In the genomic region with DNA sequence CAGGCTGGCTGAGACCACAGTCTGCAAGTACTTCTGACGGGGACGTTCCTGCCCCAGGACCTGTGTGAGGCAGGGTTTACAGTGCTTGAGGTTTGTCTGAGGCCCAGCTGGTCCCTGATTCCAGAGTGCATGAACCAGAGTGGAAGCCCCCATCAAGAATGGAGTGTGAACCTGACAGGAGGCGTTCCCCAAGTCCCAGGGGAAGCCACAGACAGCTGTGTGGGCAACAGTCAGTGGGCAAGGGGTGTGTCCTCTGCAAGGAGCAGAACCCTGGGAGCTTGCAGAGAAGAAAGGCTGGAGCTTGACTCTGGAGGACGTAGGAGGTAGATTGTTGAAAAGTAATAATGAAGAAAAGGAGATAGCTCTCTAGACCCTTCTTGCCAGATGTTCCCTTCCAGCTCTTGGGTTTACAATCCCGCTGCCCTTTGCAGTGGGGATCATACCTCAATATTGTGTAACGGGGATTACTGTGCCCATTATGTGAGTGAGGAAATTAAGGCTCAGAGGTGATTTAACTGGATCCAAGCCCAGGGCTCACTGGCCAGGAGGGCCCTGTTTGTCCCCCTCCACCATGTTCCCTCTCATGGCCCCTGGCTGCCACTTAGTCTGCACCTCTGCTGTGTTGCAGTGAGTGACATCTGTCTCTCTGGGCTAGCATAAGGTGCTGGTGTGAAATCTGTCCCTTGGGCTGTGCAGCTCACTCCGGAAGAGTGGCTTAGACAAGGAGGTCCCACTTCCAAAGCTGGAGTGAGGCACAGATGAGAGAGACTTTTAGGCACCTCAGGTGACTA, we compare ENCODE assay signal across 20 cellular contexts. TPM values are rescaled to one million over a fixed set of nuclear protein-coding genes. Genes with fewer than 3 reads are reported as not detected.
DNase-seq lines count a peak whose midpoint lies in the region; ATAC-seq, FAIRE-seq and TF ChIP-seq lines count a peak whose summit lies in the region.
"Had no signal": no experiment of that assay in that cellular context is flagged by ENCODE, and none has a peak within 500 bp of the region (broad histone marks: within the 10 kb centered on the region; RNA-seq: fewer than 3 reads in every experiment).

No MANE protein-coding gene starts in this region.

- CTCF ChIA-PET in Caco-2 (lab: Charles Lee) (no interaction called here), GM12878 (lab: Yijun Ruan, JAX) (interaction anchor here (0.7 kb wide), 1 partner anchor 11 kb away, joined by 3 read pairs; no protein-coding TSS in a partner anchor), A673 (lab: Charles Lee) (no interaction called here)

- BruUV-seq in Caco-2 (replicated peaks; lab: Mats Ljungman, UMichigan), result no TSS peak
- BruUV-seq in GM12878 (replicated peaks; lab: Mats Ljungman, UMichigan), result no TSS peak
- BruUV-seq in A673 (replicated peaks; lab: Mats Ljungman, UMichigan), result no TSS peak

- in situ Hi-C loops in GM12878 (cut with MboI), result no loop called here

- H3K27me3 ChIP-seq in Caco-2 (replicated peaks; ENCODE audit: control insufficient read depth, insufficient read depth, low read length) (no peaks in the 10 kb centered on the region), GM12878 (replicated peaks in 1 of 2; ENCODE audit: control insufficient read depth in 2 of 2, insufficient read depth in 2 of 2, low read length in 1 of 2) (no peaks in the 10 kb centered on the region), GM23338 (ENCODE audit: insufficient read depth) (no peaks in the 10 kb centered on the region), A673 (replicated peaks; ENCODE audit: insufficient read depth, low read depth, low read length, poor library complexity) (no peaks in the 10 kb centered on the region)
- H3K27me3 ChIP-seq: BE2C, MG63 had no signal

- H2AFZ ChIP-seq in GM12878 (ENCODE audit: control insufficient read depth, low read depth, low read length) (no peak overlapping the region), GM23338 (no peak overlapping the region)

- H3K9ac ChIP-seq in GM12878 (ENCODE audit: control insufficient read depth, insufficient read depth, low read length), result no peak overlapping the region
- H3K9ac ChIP-seq: SK-N-SH had no signal

- peaks cover 14% of the 10 kb centered on the region for H3K9me3 ChIP-seq in Caco-2
- no peaks in the 10 kb centered on the region; the same call in 2 of the 3 replicates for H3K9me3 ChIP-seq in GM12878 (replicated peaks; ENCODE audit: control insufficient read depth, insufficient read depth, low read length)
- H3K9me3 ChIP-seq in A673 (ENCODE audit: low read depth, low read length, poor library complexity, severe bottlenecking), result peaks cover 8% of the 10 kb centered on the region
- H3K9me3 ChIP-seq: BE2C, HAP-1, MG63, SK-N-SH had no signal

- H3K27ac Mint-ChIP-seq in Caco-2 (ENCODE audit: unreplicated experiment), result peak overlapping the region; percentile 13
- no peak overlapping the region for H3K27ac Mint-ChIP-seq in GM23338
- H3K27ac Mint-ChIP-seq: CD8-positive, alpha-beta T cell had no signal

- no peak for TF ChIP-seq EP300 in GM12878 (IDR thresholded peaks at IDR 0.05; ENCODE audit: borderline replicate concordance in 1 of 2, control insufficient read depth in 1 of 2, low read depth in 2 of 2, low read length in 2 of 2)

- H3K4me2 ChIP-seq in GM12878 (ENCODE audit: control insufficient read depth, insufficient read depth) (no peak overlapping the region), GM23338 (no peak overlapping the region)
- H3K4me2 ChIP-seq: SK-N-SH had no signal

- H3K36me3 Mint-ChIP-seq in Caco-2 (ENCODE audit: insufficient read depth, unreplicated experiment), result peaks cover 70% of the 10 kb centered on the region
- peaks cover 65% of the 10 kb centered on the region for H3K36me3 Mint-ChIP-seq in GM23338 (ENCODE audit: low read depth)

- no peak overlapping the region for H3K4me3 ChIP-seq in Caco-2 (ENCODE audit: low read depth, low read length)
- H3K4me3 ChIP-seq in GM12878, result no peak overlapping the region
- no peak overlapping the region for H3K4me3 ChIP-seq in GM23338
- H3K4me3 ChIP-seq in A673 (ENCODE audit: low read depth, low read length, poor library complexity, severe bottlenecking), result no peak overlapping the region
- H3K4me3 ChIP-seq: HAP-1, MG63 had no signal

- H3K9me3 Mint-ChIP-seq in Caco-2 (ENCODE audit: unreplicated experiment) (peaks cover 25% of the 10 kb centered on the region), GM23338 (peaks cover 6% of the 10 kb centered on the region)

- H3K36me3 ChIP-seq in Caco-2 (ENCODE audit: control insufficient read depth, insufficient read depth, low read length) (peaks cover 22% of the 10 kb centered on the region), GM12878 (ENCODE audit: control insufficient read depth in 2 of 2, insufficient read depth in 2 of 2, low read length in 1 of 2) (peaks cover 20 to 38% of the 10 kb centered on the region in 2 experiments), GM23338 (ENCODE audit: insufficient read depth) (peaks cover 49% of the 10 kb centered on the region), A673 (ENCODE audit: insufficient read depth, low read length, poor library complexity, severe bottlenecking) (peaks cover 58% of the 10 kb centered on the region)

- DNase-seq in Caco-2 (no peak), GM12892 (ENCODE audit: insufficient read length) (no peak), GM12878 (ENCODE audit: low read depth, low spot score) (no peak), myocyte (ENCODE audit: low read depth) (peak; percentile 68), cortex of kidney (lab: John Stamatoyannopoulos, UW) (no peak), GM23338 (ENCODE audit: low spot score) (no peak), A673 (ENCODE audit: low spot score) (no peak)
- DNase-seq: BE2C; CD8-positive, alpha-beta T cell; IMR-90; Karpas-422; MG63; NCI-H1417; NCI-H2029; NCI-H524; SHP77; SK-N-SH had no signal

- H3K27ac ChIP-seq in GM12878 (ENCODE audit: control insufficient read depth, insufficient read depth) (no peak overlapping the region), GM23338 (ENCODE audit: low read depth) (no peak overlapping the region), A673 (ENCODE audit: low read depth, low read length, poor library complexity, severe bottlenecking) (no peak overlapping the region)

- peaks cover 18% of the 10 kb centered on the region for H3K79me2 ChIP-seq in GM12878 (ENCODE audit: control insufficient read depth, insufficient read depth, low read length)
- peaks cover 10% of the 10 kb centered on the region for H3K79me2 ChIP-seq in GM23338 (replicated peaks; ENCODE audit: insufficient read depth)

- SMC1A ChIA-PET in GM12878 (lab: Charles Lee; ENCODE audit: uncharacterized antibody, unreplicated experiment), result interaction anchor here (1.2 kb wide), 2 partner anchors 8 to 11 kb away, joined by 3 read pairs; no protein-coding TSS in a partner anchor

- H3K4me1 Mint-ChIP-seq in Caco-2 (ENCODE audit: low read depth, unreplicated experiment) (peaks cover 2% of the 10 kb centered on the region), GM23338 (peaks cover 4% of the 10 kb centered on the region)

- intact Hi-C loops in Caco-2 (cut with micrococcal nuclease; ENCODE audit: unreplicated experiment) (no loop called here), GM12878 (cut with micrococcal nuclease; ENCODE audit: unreplicated experiment) (no loop called here), A673 (cut with micrococcal nuclease; ENCODE audit: unreplicated experiment) (no loop called here)

- POLR2A ChIA-PET in Caco-2 (lab: Charles Lee) (no interaction called here), GM12878 (lab: Charles Lee) (no interaction called here), A673 (lab: Charles Lee; ENCODE audit: low non-redundant PET) (no interaction called here)

- no peaks in the 10 kb centered on the region for H3F3A ChIP-seq in GM23338 (replicated peaks; ENCODE audit: low read depth)

- no peak overlapping the region for H3K4me3 Mint-ChIP-seq in Caco-2 (ENCODE audit: unreplicated experiment)
- H3K4me3 Mint-ChIP-seq in GM23338, result no peak overlapping the region
- H3K4me3 Mint-ChIP-seq: CD8-positive, alpha-beta T cell had no signal

- 83% methylated on average over 7 of the region's 7 CpGs for WGBS in GM12878 (ENCODE audit: insufficient coverage, insufficient replicate concordance, low lambda C conversion rate, missing lambda C conversion rate)

- TF ChIP-seq RAD21 in GM12878 (IDR thresholded peaks at IDR 0.05; ENCODE audit: insufficient read depth, low read depth, low read length), result no peak

- RAD21 ChIA-PET in GM12878 (lab: Charles Lee; ENCODE audit: unreplicated experiment), result no interaction called here

- H3K27me3 Mint-ChIP-seq in Caco-2 (ENCODE audit: insufficient read depth, unreplicated experiment) (no peaks in the 10 kb centered on the region), GM23338 (ENCODE audit: insufficient read depth, low read depth, poor library complexity) (peaks cover 6% of the 10 kb centered on the region)

- TF ChIP-seq POLR2A in GM12892 (IDR thresholded peaks at IDR 0.05; ENCODE audit: low read depth, low read length) (peak; percentile 38; the same call in 1 of the 2 replicates), GM12878 (IDR thresholded peaks at IDR 0.05; ENCODE audit: low read depth, low read length) (no peak; the same call in none of the 2 replicates)

- ATAC-seq in GM12878 (peak; percentile 22), GM23338 (no peak)
- ATAC-seq: CD8-positive, alpha-beta T cell had no signal

- H4K20me1 ChIP-seq in GM12878 (ENCODE audit: control insufficient read depth, insufficient read depth), result peaks cover 6% of the 10 kb centered on the region; the same call in 1 of the 2 replicates
- H4K20me1 ChIP-seq in GM23338 (replicated peaks; ENCODE audit: insufficient read depth), result peaks cover 16% of the 10 kb centered on the region

- no peaks in the 10 kb centered on the region for H3K9me2 ChIP-seq in GM23338 (ENCODE audit: insufficient read depth)
- H3K9me2 ChIP-seq: SK-N-SH had no signal

- TF ChIP-seq CTCF in Caco-2 (IDR thresholded peaks at IDR 0.05; ENCODE audit: insufficient read depth in 1 of 2, low read depth in 1 of 2, low read length in 1 of 2, severe bottlenecking in 1 of 2, unreplicated experiment in 1 of 2), result no peak
- TF ChIP-seq CTCF in GM12878 (IDR thresholded peaks at IDR 0.05 in 2 of 3, conservative IDR thresholded peaks at IDR 0.05 in 1 of 3; ENCODE audit: control insufficient read depth in 2 of 3, extremely low read depth in 1 of 3, insufficient read depth in 1 of 3, low read depth in 3 of 3, low read length in 3 of 3), result no peak
- no peak for TF ChIP-seq CTCF in GM23338 (conservative IDR thresholded peaks at IDR 0.05; ENCODE audit: low read depth in 2 of 2)
- TF ChIP-seq CTCF in A673 (conservative IDR thresholded peaks at IDR 0.05; ENCODE audit: low read depth, low read length), result no peak

- H3K4me1 ChIP-seq in Caco-2, result peaks cover 10% of the 10 kb centered on the region
- H3K4me1 ChIP-seq in GM12878 (ENCODE audit: control insufficient read depth, insufficient read depth, low read length), result peaks cover 12% of the 10 kb centered on the region
- 0 out of 2 replicates have a peak, but pooled peaks cover 4% of the 10 kb centered on the region for H3K4me1 ChIP-seq in GM23338 (ENCODE audit: insufficient read depth)
- no peaks in the 10 kb centered on the region for H3K4me1 ChIP-seq in A673 (ENCODE audit: insufficient read depth, low read length, poor library complexity, severe bottlenecking)
- H3K4me1 ChIP-seq: BE2C, HAP-1 had no signal

- no peak for FAIRE-seq in GM12892 (lab: Jason Lieb, UNC)
- no peak for FAIRE-seq in GM12878 (lab: Jason Lieb, UNC)

RNA-seq across cellular contexts. Expression of a gene that starts 6.2 kb away (rescaled TPM):
- total RNA-seq in Caco-2 (2022), result 256 and 257 TPM in 2 replicates
- polyA plus RNA-seq in GM12892 (2012; ENCODE audit: missing spikeins), result 607 TPM
- total RNA-seq in GM12878 (2013; cell fraction: nucleolus; rRNA removed), result 63.4 and 65.2 TPM in 2 replicates
- total RNA-seq in GM12878 (2014; rRNA removed), result 248 and 277 TPM in 2 replicates
- 966 and 1,022 TPM in 2 replicates for total RNA-seq in GM12878 (2014; rRNA removed; fragmentation: Illumina TruSeq; extraction: Trizol)
- total RNA-seq in GM12878 (2021), result 263 and 272 TPM in 2 replicates
- polyA plus RNA-seq in GM12878 (2011; ENCODE audit: low read depth), result 615 TPM
- polyA plus RNA-seq in GM12878 (2011; rRNA removed), result 774 and 970 TPM in 2 replicates
- polyA plus RNA-seq in GM12878 (2011; cell fraction: cytosol; rRNA removed), result 340 and 440 TPM in 2 replicates
- polyA plus RNA-seq in GM12878 (2011; cell fraction: nucleus; rRNA removed), result 206 and 275 TPM in 2 replicates
- polyA plus RNA-seq in GM12878 (2012), result 526 and 550 TPM in 2 replicates
- 1,042 and 1,487 TPM in 2 replicates for polyA plus RNA-seq in GM12878 (2014; fragmentation: Illumina TruSeq; extraction: Trizol)
- polyA plus RNA-seq in GM12878 (2014; fragmentation: Nextera tagmentation; extraction: Ambion mirVana), result 1,000 to 10,000 TPM; 2,131 to 2,567 TPM
- 776 and 805 TPM in 2 replicates for polyA plus RNA-seq in GM12878 (2014; rRNA removed)
- 100 to 1,000 TPM; 921 to 985 TPM for polyA plus RNA-seq in GM12878 (2016; fragmentation: Nextera tagmentation; extraction: Ambion mirVana)
- polyA minus RNA-seq in GM12878 (2011; rRNA and poly(A)+ RNA removed), result 118 and 135 TPM in 2 replicates
- 55.1 and 61.9 TPM in 2 replicates for polyA minus RNA-seq in GM12878 (2011; cell fraction: cytosol; rRNA and poly(A)+ RNA removed)
- 82.2 and 112 TPM in 2 replicates for polyA minus RNA-seq in GM12878 (2011; cell fraction: nucleus; rRNA and poly(A)+ RNA removed)
- total RNA-seq in myocyte, result 172 and 293 TPM in 2 replicates
- polyA plus RNA-seq in myocyte (2012), result 470 TPM
- 171 and 266 TPM in 2 replicates for total RNA-seq in GM23338 (2014; rRNA removed; shearing (Covaris generic))
- polyA plus RNA-seq in GM23338 (2016; fragmentation: Nextera tagmentation; extraction: Ambion mirVana), result 873 and 893 TPM in 2 replicates
- total RNA-seq in A673 (2021), result 215 and 230 TPM in 2 replicates

RNA-seq across cellular contexts. Expression of a gene that starts 6.3 kb away (rescaled TPM):
- total RNA-seq in Caco-2 (2022), result 5.0 and 6.5 TPM in 2 replicates
- 19.7 TPM for polyA plus RNA-seq in GM12892 (2012; ENCODE audit: missing spikeins)
- total RNA-seq in GM12878 (2013; cell fraction: nucleolus; rRNA removed), result 8.3 and 12.3 TPM in 2 replicates
- total RNA-seq in GM12878 (2014; rRNA removed), result 19.3 and 25.1 TPM in 2 replicates
- total RNA-seq in GM12878 (2014; rRNA removed; fragmentation: Illumina TruSeq; extraction: Trizol), result 21.0 and 23.3 TPM in 2 replicates
- total RNA-seq in GM12878 (2021), result 13.7 and 14.0 TPM in 2 replicates
- polyA plus RNA-seq in GM12878 (2011; ENCODE audit: low read depth), result 54.7 TPM
- 27.2 and 30.7 TPM in 2 replicates for polyA plus RNA-seq in GM12878 (2011; rRNA removed)
- polyA plus RNA-seq in GM12878 (2011; cell fraction: cytosol; rRNA removed), result 8.5 and 9.2 TPM in 2 replicates
- polyA plus RNA-seq in GM12878 (2011; cell fraction: nucleus; rRNA removed), result 6.0 and 7.6 TPM in 2 replicates
- polyA plus RNA-seq in GM12878 (2012), result 20.1 and 25.4 TPM in 2 replicates
- polyA plus RNA-seq in GM12878 (2014; fragmentation: Illumina TruSeq; extraction: Trizol), result 23.7 and 35.3 TPM in 2 replicates
- 10 to 100 TPM; 45.0 to 46.1 TPM for polyA plus RNA-seq in GM12878 (2014; fragmentation: Nextera tagmentation; extraction: Ambion mirVana)
- 21.1 and 21.5 TPM in 2 replicates for polyA plus RNA-seq in GM12878 (2014; rRNA removed)
- 10 to 100 TPM; 27.3 to 29.9 TPM for polyA plus RNA-seq in GM12878 (2016; fragmentation: Nextera tagmentation; extraction: Ambion mirVana)
- 4.8 and 8.6 TPM in 2 replicates for polyA minus RNA-seq in GM12878 (2011; rRNA and poly(A)+ RNA removed)
- polyA minus RNA-seq in GM12878 (2011; cell fraction: cytosol; rRNA and poly(A)+ RNA removed), result 1.5 and 2.0 TPM in 2 replicates
- polyA minus RNA-seq in GM12878 (2011; cell fraction: nucleus; rRNA and poly(A)+ RNA removed), result 8.0 and 16.5 TPM in 2 replicates
- total RNA-seq in myocyte, result 10.9 and 15.8 TPM in 2 replicates
- 14.3 TPM for polyA plus RNA-seq in myocyte (2012)
- total RNA-seq in GM23338 (2014; rRNA removed; shearing (Covaris generic)), result 5.8 and 9.6 TPM in 2 replicates
- polyA plus RNA-seq in GM23338 (2016; fragmentation: Nextera tagmentation; extraction: Ambion mirVana), result 21.6 and 25.3 TPM in 2 replicates
- total RNA-seq in A673 (2021), result 11.1 and 13.4 TPM in 2 replicates

RNA-seq across cellular contexts. Expression of a gene that starts 58.7 kb away (rescaled TPM):
- total RNA-seq in Caco-2 (2022) (13.8 and 15.8 TPM in 2 replicates), GM12878 (2014; rRNA removed) (0.28 TPM in 1 of 2 replicates, not detected in the other), GM12878 (2014; rRNA removed; fragmentation: Illumina TruSeq; extraction: Trizol) (0.09 TPM in 1 of 2 replicates, not detected in the other), GM12878 (2021) (0.16 and 0.44 TPM in 2 replicates), myocyte (not detected in 2 replicates), A673 (2021) (13.8 and 15.4 TPM in 2 replicates)
- 0.30 TPM for polyA plus RNA-seq in GM12892 (2012; ENCODE audit: missing spikeins)
- total RNA-seq in GM12878 (2013; cell fraction: nucleolus; rRNA removed), result 1.6 and 1.9 TPM in 2 replicates
- not detected for polyA plus RNA-seq in GM12878 (2011; ENCODE audit: low read depth)
- polyA plus RNA-seq in GM12878 (2011; rRNA removed) (0.32 and 0.67 TPM in 2 replicates), GM12878 (2014; fragmentation: Illumina TruSeq; extraction: Trizol) (0.10 and 0.16 TPM in 2 replicates), GM12878 (2014; fragmentation: Nextera tagmentation; extraction: Ambion mirVana) (under 1 TPM in 1 of 2 experiments, not detected in 1; 0.07 TPM), GM12878 (2014; rRNA removed) (0.20 and 0.24 TPM in 2 replicates), GM12878 (2016; fragmentation: Nextera tagmentation; extraction: Ambion mirVana) (not detected), GM23338 (2016; fragmentation: Nextera tagmentation; extraction: Ambion mirVana) (8.3 and 8.6 TPM in 2 replicates)
- polyA plus RNA-seq in GM12878 (2011; cell fraction: cytosol; rRNA removed), result 0.45 and 0.70 TPM in 2 replicates
- 1.2 and 1.3 TPM in 2 replicates for polyA plus RNA-seq in GM12878 (2011; cell fraction: nucleus; rRNA removed)
- polyA plus RNA-seq in GM12878 (2012), result 0.23 and 0.25 TPM in 2 replicates
- 0.51 and 0.88 TPM in 2 replicates for polyA minus RNA-seq in GM12878 (2011; rRNA and poly(A)+ RNA removed)
- polyA minus RNA-seq in GM12878 (2011; cell fraction: cytosol; rRNA and poly(A)+ RNA removed), result 0.67 TPM in 1 of 2 replicates, not detected in the other
- 0.24 and 0.67 TPM in 2 replicates for polyA minus RNA-seq in GM12878 (2011; cell fraction: nucleus; rRNA and poly(A)+ RNA removed)
- polyA plus RNA-seq in myocyte (2012), result 0.10 TPM
- 7.2 and 8.8 TPM in 2 replicates for total RNA-seq in GM23338 (2014; rRNA removed; shearing (Covaris generic))
- total RNA-seq: CD8-positive, alpha-beta T cell; Daoy; T-helper 1 cell treated with Interleukin-12 subunit alpha and Interleukin-12 subunit beta and Interleukin-4 antibody, amounts not matched to agents 30 ng/mL and 1 ng/mL, for 36 hours had no signal
